ENCODE assay signal across 8 cellular contexts in the genomic region with DNA sequence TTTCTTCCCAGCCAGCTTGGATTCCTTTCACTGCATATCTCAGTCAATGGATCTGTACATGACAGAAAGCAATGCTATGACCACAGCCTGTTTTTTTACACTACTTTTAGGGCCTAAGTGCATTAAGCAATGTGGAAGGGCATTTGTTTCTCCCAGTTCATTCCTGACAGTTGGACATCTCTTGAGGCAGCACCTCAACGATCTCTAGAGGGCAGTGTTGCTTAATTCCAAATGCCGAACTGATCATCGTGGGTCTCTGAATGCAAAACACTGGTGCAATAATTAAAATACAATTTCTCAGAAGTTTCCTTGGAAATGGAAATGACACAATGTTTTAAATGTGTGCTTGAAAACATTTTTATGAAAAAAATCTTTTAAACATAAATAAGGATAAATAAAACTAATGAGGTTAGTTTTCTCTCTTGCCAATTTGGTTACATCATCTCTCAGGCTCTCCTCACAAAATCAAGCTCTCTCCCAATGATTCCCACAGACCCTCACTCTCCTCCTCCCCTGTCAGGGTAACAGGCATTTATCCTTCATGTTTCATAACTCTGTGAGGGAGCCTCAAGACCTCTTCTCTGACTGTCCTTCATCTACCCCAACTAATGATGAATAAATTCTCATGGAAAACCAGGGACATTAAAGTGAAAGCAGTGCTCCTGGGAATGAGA.
DNase-seq lines count a peak whose midpoint lies in the region; ATAC-seq and TF ChIP-seq lines count a peak whose summit lies in the region.

No MANE protein-coding gene starts in this region.

- H3K36me3 ChIP-seq in right lobe of liver, result no peaks in the 10 kb centered on the region

- TF ChIP-seq CTCF in right lobe of liver (IDR thresholded peaks at IDR 0.05), result peak; percentile 52 to 78 (median 76)

- peaks cover 0 to 8% (median 0%) of the 10 kb centered on the region in 4 donors for H3K4me1 ChIP-seq in right lobe of liver

- TF ChIP-seq POLR2A in right lobe of liver (IDR thresholded peaks at IDR 0.05), result no peak

- no peak overlapping the region for H3K27ac ChIP-seq in right lobe of liver

- WGBS in right lobe of liver (ENCODE audit: insufficient coverage, low coverage, low lambda C conversion rate, missing lambda C conversion rate), result 0% methylated on average over 3 of the region's 3 CpGs

- H3K4me3 ChIP-seq in right lobe of liver, result no peak overlapping the region

- intact Hi-C loops in right lobe of liver (cut with DNase I), result loop anchor here in 1 of 2 donors (10.0 kb wide), 1 partner anchor 401 kb away; no protein-coding TSS in a partner anchor

- peak; percentile 10 for DNase-seq in activated T-cell treated with anti-CD3 and anti-CD28 coated beads for 24 hours (ENCODE audit: low read depth)
- no peak for DNase-seq in activated T-cell treated with anti-CD3 and anti-CD28 coated beads for 4 hours
- DNase-seq in GOT3 (lab: John Stamatoyannopoulos, UW), result peak; percentile 74
- peak; percentile 75 for DNase-seq in NAMALWA (ENCODE audit: low spot score)
- peak; percentile 4 for DNase-seq in T follicular helper cell (ENCODE audit: low read depth)
- DNase-seq in effector CD4-positive, alpha-beta T cell, result peak; percentile 5
- DNase-seq in right lobe of liver, result peak in 1 of 3 donors; percentile 54
- peak; percentile 94 for DNase-seq in superior temporal gyrus (ENCODE audit: extremely low spot score)

- no peaks in the 10 kb centered on the region for H3K27me3 ChIP-seq in right lobe of liver

- peak; percentile 95 to 96 (median 96) for ATAC-seq in right lobe of liver

- H3K9me3 ChIP-seq in right lobe of liver, result no peaks in the 10 kb centered on the region
